ENCODE assay signal across 8 cellular contexts in the genomic region with DNA sequence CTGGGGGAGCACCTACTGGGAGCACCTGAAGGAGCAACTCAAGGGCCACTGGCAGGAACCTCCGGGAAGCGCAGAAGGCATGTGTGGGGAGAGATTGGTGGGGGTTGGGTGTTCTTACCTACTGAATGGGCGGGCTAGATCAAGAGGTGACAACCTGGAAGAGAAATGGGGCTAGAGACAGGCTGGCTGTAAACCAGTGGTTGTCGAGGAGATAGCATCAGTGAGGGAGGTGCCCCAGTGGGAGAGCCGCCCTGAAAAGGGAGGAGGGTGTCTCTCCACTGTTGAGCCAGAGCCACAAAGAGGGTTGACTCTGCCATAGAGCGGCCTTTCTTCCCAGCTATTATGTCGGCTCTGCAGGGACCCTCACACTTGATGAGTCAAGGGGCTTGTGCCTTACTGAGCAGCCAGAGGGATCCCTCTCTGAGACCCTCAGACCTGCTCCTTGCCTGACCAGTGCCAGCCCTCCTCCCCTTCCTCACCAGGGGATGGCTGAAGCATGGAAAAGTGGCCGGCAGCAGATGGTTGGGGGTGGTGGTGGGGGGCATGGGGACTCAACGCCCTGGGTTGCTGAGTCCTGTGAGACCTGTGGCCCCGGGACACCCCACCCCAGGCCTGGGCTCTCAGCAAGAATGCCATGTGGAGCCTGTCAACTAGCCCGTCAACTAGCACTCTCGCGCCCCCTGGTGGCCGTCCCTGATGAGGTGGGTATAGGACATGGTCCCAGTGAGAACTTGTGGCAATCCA. TPM values are rescaled to one million over a fixed set of nuclear protein-coding genes. Genes with fewer than 3 reads are reported as not detected.
DNase-seq lines count a peak whose midpoint lies in the region; ATAC-seq and TF ChIP-seq lines count a peak whose summit lies in the region.

No MANE protein-coding gene starts in this region.

- ATAC-seq in GM21528 (IDR thresholded peaks at IDR 0.05; ENCODE audit: low FRiP score, unreplicated experiment) (peak; percentile 92), RWPE2 (ENCODE audit: low read depth) (peak; percentile 82)

- intact Hi-C loops in activated T-helper 2 cell treated with anti-CD3 and anti-CD28 coated beads, Interferon-gamma antibody, Interleukin-2, Interleukin-4, amounts not matched to agents 10 μg/mL and 5 μg/mL and 100 μg/mL, durations not matched to agents 14 hours and 24 hours and 36 hours (cut with micrococcal nuclease): loop anchor here (1.0 to 2.0 kb wide), 2 partner anchors 64 to 75 kb away; no protein-coding TSS in a partner anchor

- H3K36me3 Mint-ChIP-seq in activated T-helper 2 cell treated with anti-CD3 and anti-CD28 coated beads, Interferon-gamma antibody, Interleukin-2, Interleukin-4, amounts not matched to agents 10 μg/mL and 5 μg/mL and 100 μg/mL, durations not matched to agents 14 hours and 24 hours and 36 hours (ENCODE audit: low read depth): no peaks in the 10 kb centered on the region

- TF ChIP-seq CTCF in LNCaP clone FGC (IDR thresholded peaks at IDR 0.05; ENCODE audit: control insufficient read depth, extremely low read depth, insufficient read depth): peak; percentile 86
- peak; percentile 75 for TF ChIP-seq CTCF in RWPE2 (IDR thresholded peaks at IDR 0.05; ENCODE audit: poor library complexity, severe bottlenecking)

- no peak overlapping the region for H3K27ac Mint-ChIP-seq in activated T-helper 2 cell treated with anti-CD3 and anti-CD28 coated beads, Interferon-gamma antibody, Interleukin-2, Interleukin-4, amounts not matched to agents 10 μg/mL and 5 μg/mL and 100 μg/mL, durations not matched to agents 14 hours and 24 hours and 36 hours

- H3K4me3 ChIP-seq in LNCaP clone FGC (ENCODE audit: low read depth, low read length): no peak overlapping the region
- H3K4me3 ChIP-seq in RWPE2 (ENCODE audit: severe bottlenecking): no peak overlapping the region

- H3K36me3 ChIP-seq in RWPE2 (ENCODE audit: low read depth): no peaks in the 10 kb centered on the region

- H3K9me3 ChIP-seq in RWPE2 (ENCODE audit: severe bottlenecking): no peaks in the 10 kb centered on the region

- no peak overlapping the region for H3K4me3 Mint-ChIP-seq in activated T-helper 2 cell treated with anti-CD3 and anti-CD28 coated beads, Interferon-gamma antibody, Interleukin-2, Interleukin-4, amounts not matched to agents 10 μg/mL and 5 μg/mL and 100 μg/mL, durations not matched to agents 14 hours and 24 hours and 36 hours (ENCODE audit: low read depth)

- no peaks in the 10 kb centered on the region for H3K27me3 ChIP-seq in RWPE2 (ENCODE audit: insufficient read depth, poor library complexity, severe bottlenecking)

- no peak overlapping the region for H3K27ac ChIP-seq in RWPE2 (ENCODE audit: poor library complexity, severe bottlenecking)

- H3K4me1 Mint-ChIP-seq in activated T-helper 2 cell treated with anti-CD3 and anti-CD28 coated beads, Interferon-gamma antibody, Interleukin-2, Interleukin-4, amounts not matched to agents 10 μg/mL and 5 μg/mL and 100 μg/mL, durations not matched to agents 14 hours and 24 hours and 36 hours (ENCODE audit: low read depth): peaks cover 14% of the 10 kb centered on the region

- DNase-seq in COR-L47 (lab: John Stamatoyannopoulos, UW) (peak; percentile 44), LNCaP clone FGC (ENCODE audit: low read depth) (peak; percentile 3), RWPE2 (ENCODE audit: low spot score) (peak; percentile 83), fibroblast of the conjunctiva (ENCODE audit: low read depth) (peak; percentile 58), non-pigmented ciliary epithelial cell (ENCODE audit: low read depth) (peak; percentile 24), stromal cell of bone marrow (ENCODE audit: low read depth) (peak; percentile 53)
- peak; percentile 83 for DNase-seq in activated T-helper 2 cell treated with anti-CD3 and anti-CD28 coated beads, Interferon-gamma antibody, Interleukin-2, Interleukin-4, amounts not matched to agents 10 μg/mL and 5 μg/mL and 100 μg/mL, durations not matched to agents 14 hours and 24 hours and 36 hours (ENCODE audit: low spot score)

- no peaks in the 10 kb centered on the region for H3K27me3 Mint-ChIP-seq in activated T-helper 2 cell treated with anti-CD3 and anti-CD28 coated beads, Interferon-gamma antibody, Interleukin-2, Interleukin-4, amounts not matched to agents 10 μg/mL and 5 μg/mL and 100 μg/mL, durations not matched to agents 14 hours and 24 hours and 36 hours (ENCODE audit: low read depth)

- no peaks in the 10 kb centered on the region for H3K4me1 ChIP-seq in RWPE2 (ENCODE audit: insufficient read depth, poor library complexity, severe bottlenecking)

- H3K9me3 Mint-ChIP-seq in activated T-helper 2 cell treated with anti-CD3 and anti-CD28 coated beads, Interferon-gamma antibody, Interleukin-2, Interleukin-4, amounts not matched to agents 10 μg/mL and 5 μg/mL and 100 μg/mL, durations not matched to agents 14 hours and 24 hours and 36 hours: no peaks in the 10 kb centered on the region

RNA-seq across cellular contexts. Expression of a gene that starts 36.4 kb away (rescaled TPM):
- total RNA-seq in activated T-helper 2 cell treated with anti-CD3 and anti-CD28 coated beads, Interferon-gamma antibody, Interleukin-2, Interleukin-4, amounts not matched to agents 10 μg/mL and 5 μg/mL and 100 μg/mL, durations not matched to agents 14 hours and 24 hours and 36 hours: 32.9 and 33.9 TPM in 2 replicates

RNA-seq across cellular contexts. Expression of a gene that starts 57.0 kb away (rescaled TPM):
- 442 and 450 TPM in 2 replicates for total RNA-seq in activated T-helper 2 cell treated with anti-CD3 and anti-CD28 coated beads, Interferon-gamma antibody, Interleukin-2, Interleukin-4, amounts not matched to agents 10 μg/mL and 5 μg/mL and 100 μg/mL, durations not matched to agents 14 hours and 24 hours and 36 hours

Comparison
In these comparisons a context has a peak if more than half of its experiments do, and no peak if none do; other contexts are left out.
1. DNase-seq: peak in every context shown above with its lines; median percentile 83 in RWPE2; 83 in activated T-helper 2 cell treated with anti-CD3 and anti-CD28 coated beads, Interferon-gamma antibody, Interleukin-2, Interleukin-4, amounts not matched to agents 10 μg/mL and 5 μg/mL and 100 μg/mL, durations not matched to agents 14 hours and 24 hours and 36 hours; 58 in fibroblast of the conjunctiva; 53 in stromal cell of bone marrow; 44 in COR-L47; 24 in non-pigmented ciliary epithelial cell; 3 in LNCaP clone FGC.